9 cellular contexts compared by ENCODE assay signal in the genomic region with DNA sequence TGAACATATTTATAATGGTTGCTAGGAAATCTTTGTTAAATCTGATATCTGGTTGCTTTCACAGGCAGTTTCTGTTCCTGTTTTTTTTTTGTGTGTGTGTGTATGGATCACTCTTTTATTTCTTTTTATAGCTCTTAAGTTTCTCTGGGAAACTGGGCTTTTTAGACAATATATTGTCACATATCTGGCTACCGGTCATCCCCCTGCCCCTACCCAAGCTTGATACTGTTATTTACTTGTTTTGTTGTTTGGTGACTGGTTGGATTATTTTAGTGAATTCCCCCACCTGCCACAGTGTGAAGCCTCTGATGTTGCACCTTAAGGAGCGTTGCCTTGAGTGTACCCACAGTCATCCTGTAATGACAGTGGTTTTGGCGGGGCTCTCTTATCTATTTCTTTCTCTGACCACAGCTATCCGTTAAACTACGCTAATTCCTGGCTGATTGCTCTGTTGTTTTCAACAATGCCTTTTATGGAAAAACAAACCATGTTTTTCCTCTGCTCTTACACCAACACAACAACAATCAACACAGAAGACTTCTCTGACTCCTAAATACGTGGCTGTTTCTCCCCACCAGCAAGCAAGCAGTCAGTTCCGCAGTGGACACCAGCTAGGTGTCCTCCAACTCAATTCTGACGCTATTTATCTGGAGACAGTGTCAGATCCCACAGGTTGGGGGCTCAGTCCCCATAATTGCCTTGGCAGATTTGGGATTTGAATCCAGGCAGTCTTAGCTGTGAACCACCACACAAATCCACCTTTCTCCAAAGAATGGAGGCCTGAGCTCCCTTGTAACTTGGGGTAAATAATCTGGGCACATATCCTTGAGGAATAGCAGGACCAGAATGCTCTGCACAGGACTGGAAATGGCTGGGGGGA. TPM values are rescaled to one million over a fixed set of nuclear protein-coding genes. Genes with fewer than 3 reads are reported as not detected.
A peak's percentile ranks its signal among the peaks of the same experiment; 100 is the strongest.
DNase-seq lines count a peak whose midpoint lies in the region; ATAC-seq and TF ChIP-seq lines count a peak whose summit lies in the region.
"Had no signal": no experiment of that assay in that cellular context is flagged by ENCODE, and none has a peak within 500 bp of the region (broad histone marks: within the 10 kb centered on the region; RNA-seq: fewer than 3 reads in every experiment).

No MANE protein-coding gene starts in this region.

- no peaks in the 10 kb centered on the region for H3K36me3 ChIP-seq in heart right ventricle
- no peaks in the 10 kb centered on the region for H3K36me3 ChIP-seq in KOPT-K1 (ENCODE audit: insufficient read depth, low read length)
- H3K36me3 ChIP-seq in breast epithelium, result no peaks in the 10 kb centered on the region

- H3K9me3 ChIP-seq in heart right ventricle (no peaks in the 10 kb centered on the region), KOPT-K1 (ENCODE audit: insufficient read depth, low read length, poor library complexity, severe bottlenecking) (no peaks in the 10 kb centered on the region), breast epithelium (no peaks in the 10 kb centered on the region)

- no peak for TF ChIP-seq POLR2A in breast epithelium (IDR thresholded peaks at IDR 0.05)

- TF ChIP-seq CTCF in heart right ventricle (IDR thresholded peaks at IDR 0.05) (no peak), breast epithelium (IDR thresholded peaks at IDR 0.05) (no peak)

- H3K27ac ChIP-seq in heart right ventricle (peak overlapping the region in 8 of 10 donors; percentile 30 to 86 (median 52)), KOPT-K1 (ENCODE audit: low read depth, low read length, poor library complexity, severe bottlenecking) (peak overlapping the region; percentile 44), breast epithelium (peak overlapping the region; percentile 73 to 83)

- DNase-seq in heart right ventricle (no peak), Right ventricle myocardium superior (no peak), breast epithelium (ENCODE audit: low spot score in 2 of 2) (no peak), occipital lobe (lab: John Stamatoyannopoulos, UW) (no peak)
- DNase-seq in stimulated activated naive CD8-positive, alpha-beta T cell treated with anti-CD3 and anti-CD28 coated beads, Interleukin-15, amount 100 ng/mL, for 72 hours, result peak in 1 of 2 donors; percentile 39
- no peak for DNase-seq in activated effector memory CD4-positive, alpha-beta T cell treated with Interleukin-2 at 50 U/mL for 16 hours
- DNase-seq: DND-41 had no signal

- peak overlapping the region; percentile 27 to 79 for H3K27ac Mint-ChIP-seq in stimulated activated naive CD8-positive, alpha-beta T cell treated with anti-CD3 and anti-CD28 coated beads, Interleukin-15, amount 100 ng/mL, for 72 hours

- no peaks in the 10 kb centered on the region for H3K9me3 Mint-ChIP-seq in stimulated activated naive CD8-positive, alpha-beta T cell treated with anti-CD3 and anti-CD28 coated beads, Interleukin-15, amount 100 ng/mL, for 72 hours

- 85 to 88% methylated on average over 8 of the region's 8 CpGs for WGBS in heart right ventricle, 2 donors

- H3K27me3 Mint-ChIP-seq in stimulated activated naive CD8-positive, alpha-beta T cell treated with anti-CD3 and anti-CD28 coated beads, Interleukin-15, amount 100 ng/mL, for 72 hours, result peaks cover 13% of the 10 kb centered on the region

- H3K4me1 ChIP-seq in heart right ventricle, result peaks cover 3 to 83% (median 33%) of the 10 kb centered on the region in 9 donors
- H3K4me1 ChIP-seq in breast epithelium, result peaks cover 0 to 4% of the 10 kb centered on the region in 2 donors

- no peak for ATAC-seq in heart right ventricle
- no peak for ATAC-seq in Right ventricle myocardium superior (ENCODE audit: poor library complexity)
- ATAC-seq in stimulated activated naive CD8-positive, alpha-beta T cell treated with anti-CD3 and anti-CD28 coated beads, Interleukin-15, amount 100 ng/mL, for 72 hours, result peak; percentile 62
- ATAC-seq in SK-N-SH treated with all-trans-retinoic acid at 6 μM for 48 hours, result no peak

- peaks cover 46% of the 10 kb centered on the region for H3K4me1 Mint-ChIP-seq in stimulated activated naive CD8-positive, alpha-beta T cell treated with anti-CD3 and anti-CD28 coated beads, Interleukin-15, amount 100 ng/mL, for 72 hours

- no peak overlapping the region for H3K4me3 ChIP-seq in heart right ventricle
- no peak overlapping the region for H3K4me3 ChIP-seq in breast epithelium

- peak overlapping the region in 1 of 2 donors; percentile 16 for H3K4me3 Mint-ChIP-seq in stimulated activated naive CD8-positive, alpha-beta T cell treated with anti-CD3 and anti-CD28 coated beads, Interleukin-15, amount 100 ng/mL, for 72 hours

- H3K27me3 ChIP-seq in heart right ventricle (no peaks in the 10 kb centered on the region), breast epithelium (no peaks in the 10 kb centered on the region)

- intact Hi-C loops in heart right ventricle (cut with DNase I), result loop anchor here in 8 of 10 donors (5.0 to 10.0 kb wide), 4 partner anchors 50 to 68 kb away; no protein-coding TSS in a partner anchor
- intact Hi-C loops in Right ventricle myocardium superior (cut with DNase I), result loop anchor here (5.0 kb wide), 1 partner anchor 68 kb away; no protein-coding TSS in a partner anchor
- intact Hi-C loops in breast epithelium (cut with DNase I; ENCODE audit: low total_unique reads), result no loop called here

TF ChIP-seq in SK-N-SH treated with all-trans-retinoic acid at 6 μM for 48 hours, 23 proteins besides CTCF, POLR2A, EP300 and RAD21 (continues in another document):
- TF ChIP-seq CSDC2 (CRISPR knock-in tag; IDR thresholded peaks at IDR 0.05) (no peak), PPARA (CRISPR knock-in tag; IDR thresholded peaks at IDR 0.05; ENCODE audit: borderline replicate concordance) (no peak), TSHZ2 (CRISPR knock-in tag; IDR thresholded peaks at IDR 0.05) (no peak), BACH2 (CRISPR knock-in tag; IDR thresholded peaks at IDR 0.05; ENCODE audit: borderline replicate concordance) (no peak), SNAI2 (CRISPR knock-in tag; IDR thresholded peaks at IDR 0.05) (no peak), ESRRG (CRISPR knock-in tag; IDR thresholded peaks at IDR 0.05) (no peak), CREB5 (CRISPR knock-in tag; IDR thresholded peaks at IDR 0.05; ENCODE audit: low read depth) (no peak), ZNF70 (CRISPR knock-in tag; IDR thresholded peaks at IDR 0.05) (no peak), RARB (CRISPR knock-in tag; IDR thresholded peaks at IDR 0.05) (no peak)

RNA-seq across cellular contexts. Expression of gene GNLY, which starts 10.9 kb away (rescaled TPM):
- total RNA-seq in heart right ventricle, result 10 to 100 TPM in 1 of 10 donors, 1 to 10 TPM in 5, under 1 TPM in 4; 0.17 to 43.2 (median 1.2) TPM
- 1 to 10 TPM; 1.2 to 3.1 TPM for polyA plus RNA-seq in heart right ventricle
- 1.7 TPM for total RNA-seq in Right ventricle myocardium superior
- total RNA-seq in breast epithelium, result 1 to 10 TPM; 2.0 to 2.6 (median 2.1) TPM
- not detected for total RNA-seq in occipital lobe

RNA-seq across cellular contexts. Expression of gene SFTPB, which starts 37.0 kb away (rescaled TPM):
- total RNA-seq in heart right ventricle, result under 1 TPM in 1 of 10 donors, not detected in 9; 0.62 TPM
- 1 to 10 TPM in 1 of 2 donors, not detected in 1; 1.2 TPM for polyA plus RNA-seq in heart right ventricle
- 0.46 TPM for total RNA-seq in Right ventricle myocardium superior
- 1 to 10 TPM in 1 of 3 donors, not detected in 2; 3.7 TPM for total RNA-seq in breast epithelium
- 0.16 TPM for total RNA-seq in occipital lobe

RNA-seq across cellular contexts. Expression of gene ATOH8, which starts 48.8 kb away (rescaled TPM):
- total RNA-seq in heart right ventricle (10 to 100 TPM in 9 of 10 donors, 1 to 10 TPM in 1; 8.7 to 33.4 (median 15.2) TPM), Right ventricle myocardium superior (25.8 TPM), breast epithelium (100 to 1,000 TPM in 1 of 3 donors, 10 to 100 TPM in 2; 20.8 to 167 (median 46.2) TPM), occipital lobe (3.0 TPM)
- polyA plus RNA-seq in heart right ventricle, result 10 to 100 TPM; 35.2 to 45.9 TPM
